ENCODE assay signal across 8 cellular contexts in the genomic region with DNA sequence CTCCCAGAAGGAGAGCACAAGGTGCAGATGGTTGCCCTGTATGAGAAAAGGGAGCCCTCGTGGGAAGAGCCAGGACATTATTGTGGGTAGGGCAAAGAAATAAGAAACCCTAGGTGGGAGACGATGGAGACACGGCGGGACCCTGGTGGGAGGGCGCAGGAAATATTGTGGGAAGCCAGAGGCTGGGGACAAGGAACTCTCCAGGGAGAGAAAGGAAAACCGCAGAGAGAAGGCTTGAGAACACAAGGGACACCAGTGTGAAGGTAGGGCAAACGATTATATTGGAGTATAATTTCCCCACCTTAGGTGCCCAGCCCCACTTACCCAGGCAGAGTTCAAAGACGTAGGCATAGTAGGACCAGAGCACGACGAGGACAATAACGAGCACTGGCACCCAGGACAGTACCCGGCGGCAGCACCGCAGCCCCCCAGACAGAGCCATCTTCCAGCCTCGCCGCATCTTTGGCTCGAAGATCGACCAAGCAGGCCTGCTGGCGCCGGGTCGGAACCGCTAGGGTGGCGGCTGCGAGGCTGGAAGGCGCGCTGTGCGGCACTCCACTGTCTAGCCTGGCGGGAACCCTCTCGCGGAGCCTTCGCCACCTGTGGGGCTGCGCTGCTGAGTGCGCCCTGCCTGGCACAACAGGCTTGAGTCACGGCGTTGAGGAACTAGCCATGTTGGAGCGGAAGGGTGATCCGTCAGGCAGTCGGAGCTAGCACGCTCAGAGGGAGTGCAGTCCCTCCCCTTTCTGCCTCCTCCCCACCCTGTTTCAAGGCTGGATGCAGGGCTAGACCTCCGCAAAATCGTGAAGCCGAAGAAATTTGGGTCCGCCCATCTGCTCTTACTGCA. TPM values are rescaled to one million over a fixed set of nuclear protein-coding genes. Genes with fewer than 3 reads are reported as not detected.
DNase-seq lines count a peak whose midpoint lies in the region; ATAC-seq, FAIRE-seq and TF ChIP-seq lines count a peak whose summit lies in the region.

Gene ZDHHC15 (minus strand): TSS at position 473 of the 847 bp plus-strand sequence. CDS start 13 bp downstream, at position 460.

- no peak for TF ChIP-seq POLR2A in A549 (IDR thresholded peaks at IDR 0.05; ENCODE audit: low read length)

- TF ChIP-seq CTCF in A549 (IDR thresholded peaks at IDR 0.05): no peak
- no peak for TF ChIP-seq CTCF in choroid plexus epithelial cell (conservative IDR thresholded peaks at IDR 0.05; ENCODE audit: low read depth, low read length)

- H3K4me2 ChIP-seq in A549: peak within 1 kb of the TSS; percentile 32; the same call in 2 of the 3 replicates

- intact Hi-C loops in left colon (cut with DNase I, micrococcal nuclease): no loop called here

- no peak within 1 kb of the TSS for H3K27ac ChIP-seq in A549

- H3K4me3 ChIP-seq in A549: no peak within 1 kb of the TSS
- peak within 1 kb of the TSS; percentile 28 for H3K4me3 ChIP-seq in choroid plexus epithelial cell (ENCODE audit: low read depth, low read length)

- DNase-seq in A549 (ENCODE audit: low read depth in 1 of 2, low spot score in 1 of 2): no peak
- DNase-seq in M059J (ENCODE audit: low read depth): peak; percentile 4
- peak; percentile 37 to 41 for DNase-seq in activated CD4-positive, alpha-beta T cell treated with anti-CD3 and anti-CD28 coated beads for 4 hours
- peak; percentile 0 for DNase-seq in choroid plexus epithelial cell (ENCODE audit: low read depth)
- DNase-seq in left colon: peak; percentile 16 to 35
- DNase-seq in stimulated activated CD4-positive, alpha-beta T cell treated with anti-CD3 and anti-CD28 coated beads, Interleukin-1b, Interleukin-23, amount 100 ng/mL, for 24 hours (ENCODE audit: low read depth in 4 of 4, low spot score in 1 of 4): peak; percentile 2 to 28 (median 18)

- WGBS in A549 (ENCODE audit: missing lambda C conversion rate): 20% methylated on average over 13 of the region's 43 CpGs

- H3K9me3 ChIP-seq in A549: no peaks in the 10 kb centered on the region

- CTCF ChIA-PET in A549 (lab: Yijun Ruan, JAX): no interaction called here

- ATAC-seq in A549: peak in 1 of 2 experiments; percentile 60; a peak in 4 of 6 replicates
- ATAC-seq in left colon: peak; percentile 39
- no peak for ATAC-seq in HG03159 (IDR thresholded peaks at IDR 0.05; ENCODE audit: unreplicated experiment)
- no peak for ATAC-seq in HG02571 (IDR thresholded peaks at IDR 0.05; ENCODE audit: unreplicated experiment)

- no peaks in the 10 kb centered on the region for H3K4me1 ChIP-seq in A549

- POLR2A ChIA-PET in A549 (lab: Yijun Ruan, JAX): no interaction called here

- no peak for TF ChIP-seq RAD21 in A549 (conservative IDR thresholded peaks at IDR 0.05 in 1 of 2, IDR thresholded peaks at IDR 0.05 in 1 of 2)

- no peak for FAIRE-seq in A549 (lab: Jason Lieb, UNC)

- no peak for TF ChIP-seq EP300 in A549 (IDR thresholded peaks at IDR 0.05)

TF ChIP-seq in A549, 52 proteins besides CTCF, POLR2A, EP300 and RAD21:
- no peak for TF ChIP-seq USF2 (IDR thresholded peaks at IDR 0.05)
- no peak for TF ChIP-seq BCL3 (IDR thresholded peaks at IDR 0.05)
- no peak for TF ChIP-seq MAFK (IDR thresholded peaks at IDR 0.05; ENCODE audit: partially characterized antibody)
- no peak for TF ChIP-seq POLR2AphosphoS2 (conservative IDR thresholded peaks at IDR 0.05; ENCODE audit: low read length)
- TF ChIP-seq, protein P1, sequence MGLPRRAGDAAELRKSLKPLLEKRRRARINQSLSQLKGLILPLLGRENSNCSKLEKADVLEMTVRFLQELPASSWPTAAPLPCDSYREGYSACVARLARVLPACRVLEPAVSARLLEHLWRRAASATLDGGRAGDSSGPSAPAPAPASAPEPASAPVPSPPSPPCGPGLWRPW (IDR thresholded peaks at IDR 0.05): no peak
- no peak for TF ChIP-seq KDM5A (IDR thresholded peaks at IDR 0.05)
- TF ChIP-seq MAX (IDR thresholded peaks at IDR 0.05): no peak
- no peak for TF ChIP-seq NPAS2 (CRISPR knock-in tag; IDR thresholded peaks at IDR 0.05; ENCODE audit: borderline replicate concordance)
- TF ChIP-seq CHD2 (IDR thresholded peaks at IDR 0.05; ENCODE audit: low read length, partially characterized antibody): no peak
- no peak for TF ChIP-seq PHF8 (IDR thresholded peaks at IDR 0.05; ENCODE audit: borderline replicate concordance, low read depth)
- TF ChIP-seq TFCP2L1 (CRISPR knock-in tag; IDR thresholded peaks at IDR 0.05): no peak
- TF ChIP-seq HMGXB4 (CRISPR knock-in tag; IDR thresholded peaks at IDR 0.05; ENCODE audit: borderline replicate concordance): no peak

RNA-seq across cellular contexts. Expression of gene ZDHHC15, which starts in this region (rescaled TPM):
- polyA plus RNA-seq in A549 (2011; rRNA removed): not detected in 2 replicates
- polyA plus RNA-seq in A549 (2012; cell fraction: cytosol; rRNA removed): not detected in 2 replicates
- not detected in 2 replicates for polyA plus RNA-seq in A549 (2012; cell fraction: nucleus; rRNA removed)
- not detected in 3 replicates for polyA plus RNA-seq in A549 (2017; fragmentation: RNase III; extraction: RNeasy Plus Mini Kit Qiagen cat#74134 plus additional on column Dnase treatment)
- polyA minus RNA-seq in A549 (2011; rRNA and poly(A)+ RNA removed): not detected in 2 replicates
- total RNA-seq in M059J (2014; rRNA removed; shearing (Covaris generic)): 0.02 TPM in 1 of 2 replicates, not detected in the other
- total RNA-seq in left colon: under 1 TPM; 0.12 to 0.42 TPM

Comparison
In these comparisons a context has a peak if more than half of its experiments do, and no peak if none do; other contexts are left out.
1. Peak in DNase-seq in M059J; RNA of the gene not detected or under 1 TPM.
2. Peak in DNase-seq and ATAC-seq in left colon; RNA of the gene not detected or under 1 TPM.
3. DNase-seq: peak in activated CD4-positive, alpha-beta T cell treated with anti-CD3 and anti-CD28 coated beads for 4 hours (2 of 2), choroid plexus epithelial cell (single experiment) and stimulated activated CD4-positive, alpha-beta T cell treated with anti-CD3 and anti-CD28 coated beads, Interleukin-1b, Interleukin-23, amount 100 ng/mL, for 24 hours (4 of 4); none in A549 (0 of 2).